Comparison of ENCODE assay signal across 18 cellular contexts in the genomic region with DNA sequence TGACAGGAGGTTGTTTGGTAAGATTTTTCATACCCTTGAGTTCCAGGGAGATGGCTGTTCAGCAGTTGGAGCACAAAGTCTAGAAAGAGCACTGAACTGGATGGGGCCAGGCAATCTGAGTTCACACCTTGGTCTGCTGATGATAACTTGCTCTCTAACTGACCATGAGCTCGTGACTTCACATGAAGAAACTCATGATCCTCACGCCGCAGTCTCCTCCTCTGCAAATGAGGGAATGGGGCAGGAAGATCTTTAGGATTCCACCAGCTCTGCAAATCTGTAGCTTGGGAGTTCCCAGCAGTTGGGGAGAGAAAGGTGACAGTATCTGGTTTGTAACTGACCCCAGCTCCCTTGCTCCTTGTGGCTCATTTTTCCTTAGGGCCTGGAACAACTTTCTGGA. TPM values are rescaled to one million over a fixed set of nuclear protein-coding genes. Genes with fewer than 3 reads are reported as not detected.
"Had no signal": no experiment of that assay in that cellular context is flagged by ENCODE, and none has a peak within 500 bp of the region (broad histone marks: within the 10 kb centered on the region; RNA-seq: fewer than 3 reads in every experiment).

No MANE protein-coding gene starts in this region.

- H3K27me3 ChIP-seq: cardiac muscle cell, thyroid gland had no signal

- H3K36me3 ChIP-seq: cardiac muscle cell, thyroid gland had no signal

- H3K27ac Mint-ChIP-seq: activated CD4-positive, alpha-beta memory T cell treated with anti-CD3 and anti-CD28 coated beads, Interleukin-2, amount 10 ng/mL, durations not matched to agents 7 days and 5 days; activated naive CD4-positive, alpha-beta T cell treated with anti-CD3 and anti-CD28 coated beads for 36 hours; activated naive CD8-positive, alpha-beta T cell treated with anti-CD3 and anti-CD28 coated beads, Interleukin-2, amount 10 ng/mL, durations not matched to agents 7 days and 5 days; activated T-cell treated with anti-CD3 and anti-CD28 coated beads, Interleukin-2, amount 50 U/mL, for 72 hours; effector memory CD8-positive, alpha-beta T cell; stimulated activated naive B cell treated with anti-CD40 and anti-IgM and Interleukin-4, amounts not matched to agents 10 μg/mL and 1 μg/mL and 100 μg/mL, for 72 hours had no signal

- DNase-seq: activated CD4-positive, alpha-beta memory T cell treated with anti-CD3 and anti-CD28 coated beads, Interleukin-2, amount 10 ng/mL, durations not matched to agents 7 days and 5 days; activated CD4-positive, alpha-beta T cell treated with anti-CD3 and anti-CD28 coated beads for 48 hours; activated effector memory CD4-positive, alpha-beta T cell treated with Interleukin-2 at 50 U/mL for 16 hours; activated naive CD4-positive, alpha-beta T cell treated with anti-CD3 and anti-CD28 coated beads for 36 hours; activated naive CD8-positive, alpha-beta T cell treated with anti-CD3 and anti-CD28 coated beads, Interleukin-2, amount 10 ng/mL, durations not matched to agents 7 days and 5 days; activated T-cell treated with anti-CD3 and anti-CD28 coated beads, Interleukin-2, amount 50 U/mL, for 72 hours; amniotic stem cell; effector memory CD8-positive, alpha-beta T cell; occipital lobe; small intestine; stimulated activated CD4-positive, alpha-beta T cell treated with anti-CD3 and anti-CD28 coated beads, Interleukin-2, amount 100 ng/mL, for 24 hours; stimulated activated CD8-positive, alpha-beta memory T cell treated with anti-CD3 and anti-CD28 coated beads, Interleukin-4, amount 100 ng/mL, for 48 hours; stimulated activated naive B cell treated with anti-CD40 and anti-IgM and Interleukin-4, amounts not matched to agents 10 μg/mL and 1 μg/mL and 100 μg/mL, for 72 hours; T-helper 2 cell; thyroid gland had no signal

- H3K27ac ChIP-seq: cardiac muscle cell, thyroid gland had no signal

- H3K4me3 Mint-ChIP-seq: activated CD4-positive, alpha-beta memory T cell treated with anti-CD3 and anti-CD28 coated beads, Interleukin-2, amount 10 ng/mL, durations not matched to agents 7 days and 5 days; activated naive CD4-positive, alpha-beta T cell treated with anti-CD3 and anti-CD28 coated beads for 36 hours; activated naive CD8-positive, alpha-beta T cell treated with anti-CD3 and anti-CD28 coated beads, Interleukin-2, amount 10 ng/mL, durations not matched to agents 7 days and 5 days; activated T-cell treated with anti-CD3 and anti-CD28 coated beads, Interleukin-2, amount 50 U/mL, for 72 hours; effector memory CD8-positive, alpha-beta T cell; stimulated activated naive B cell treated with anti-CD40 and anti-IgM and Interleukin-4, amounts not matched to agents 10 μg/mL and 1 μg/mL and 100 μg/mL, for 72 hours had no signal

- H3K9me3 Mint-ChIP-seq: activated CD4-positive, alpha-beta memory T cell treated with anti-CD3 and anti-CD28 coated beads, Interleukin-2, amount 10 ng/mL, durations not matched to agents 7 days and 5 days; activated naive CD4-positive, alpha-beta T cell treated with anti-CD3 and anti-CD28 coated beads for 36 hours; activated naive CD8-positive, alpha-beta T cell treated with anti-CD3 and anti-CD28 coated beads, Interleukin-2, amount 10 ng/mL, durations not matched to agents 7 days and 5 days; activated T-cell treated with anti-CD3 and anti-CD28 coated beads, Interleukin-2, amount 50 U/mL, for 72 hours; effector memory CD8-positive, alpha-beta T cell; stimulated activated naive B cell treated with anti-CD40 and anti-IgM and Interleukin-4, amounts not matched to agents 10 μg/mL and 1 μg/mL and 100 μg/mL, for 72 hours had no signal

- H3K4me3 ChIP-seq: cardiac muscle cell, thyroid gland had no signal

- ATAC-seq: activated T-cell treated with anti-CD3 and anti-CD28 coated beads, Interleukin-2, amount 50 U/mL, for 72 hours; effector memory CD8-positive, alpha-beta T cell; esophagus mucosa; sciatic nerve had no signal

- H3K36me3 Mint-ChIP-seq: activated naive CD8-positive, alpha-beta T cell treated with anti-CD3 and anti-CD28 coated beads, Interleukin-2, amount 10 ng/mL, durations not matched to agents 7 days and 5 days; stimulated activated naive B cell treated with anti-CD40 and anti-IgM and Interleukin-4, amounts not matched to agents 10 μg/mL and 1 μg/mL and 100 μg/mL, for 72 hours had no signal

- H3K9me3 ChIP-seq: thyroid gland had no signal

- H3K27me3 Mint-ChIP-seq: stimulated activated naive B cell treated with anti-CD40 and anti-IgM and Interleukin-4, amounts not matched to agents 10 μg/mL and 1 μg/mL and 100 μg/mL, for 72 hours had no signal

- H3K4me1 Mint-ChIP-seq: activated CD4-positive, alpha-beta memory T cell treated with anti-CD3 and anti-CD28 coated beads, Interleukin-2, amount 10 ng/mL, durations not matched to agents 7 days and 5 days had no signal

RNA-seq across cellular contexts. Expression of a gene that starts 33.7 kb away (rescaled TPM):
- total RNA-seq: activated CD4-positive, alpha-beta memory T cell treated with anti-CD3 and anti-CD28 coated beads, Interleukin-2, amount 10 ng/mL, durations not matched to agents 7 days and 5 days; activated naive CD4-positive, alpha-beta T cell treated with anti-CD3 and anti-CD28 coated beads for 36 hours; activated naive CD8-positive, alpha-beta T cell treated with anti-CD3 and anti-CD28 coated beads, Interleukin-2, amount 10 ng/mL, durations not matched to agents 7 days and 5 days had no signal
